35 cellular contexts compared by ENCODE assay signal in the genomic region with DNA sequence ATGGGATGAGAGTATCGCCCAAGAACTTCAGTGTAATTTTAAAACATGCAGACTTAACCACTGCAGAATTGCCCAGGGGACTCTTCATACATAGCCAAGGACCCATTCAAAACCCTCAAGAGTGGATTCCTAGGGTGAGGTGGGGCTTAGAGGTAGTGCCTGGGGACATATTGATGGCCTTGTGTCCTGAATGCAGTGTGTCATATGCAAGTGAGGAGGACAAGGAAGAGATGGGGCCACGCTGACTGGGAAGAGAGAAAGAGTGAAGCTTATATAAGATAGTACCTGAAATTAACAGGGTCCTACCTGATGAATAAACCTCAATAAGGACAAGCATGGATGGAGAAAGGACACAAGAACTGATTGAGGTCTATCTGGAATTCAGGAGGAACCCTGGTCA. TPM values are rescaled to one million over a fixed set of nuclear protein-coding genes. Genes with fewer than 3 reads are reported as not detected.
"Had no signal": no experiment of that assay in that cellular context is flagged by ENCODE, and none has a peak within 500 bp of the region (broad histone marks: within the 10 kb centered on the region; RNA-seq: fewer than 3 reads in every experiment).

No MANE protein-coding gene starts in this region.

- H3K4me1 Mint-ChIP-seq: activated T-helper 17 cell treated with anti-CD3 and anti-CD28 coated beads, Interleukin-2, amount 50 U/mL, for 72 hours had no signal

- H3K4me3 ChIP-seq: adrenal gland, cardiac muscle cell had no signal

- H3K9me3 ChIP-seq: adrenal gland had no signal

- H3K27me3 ChIP-seq: adrenal gland, cardiac muscle cell had no signal

- H3K27ac ChIP-seq: adrenal gland, cardiac muscle cell had no signal

- DNase-seq: activated CD4-positive, alpha-beta memory T cell treated with anti-CD3 and anti-CD28 coated beads, Interleukin-2, amount 10 ng/mL, durations not matched to agents 7 days and 5 days; activated CD4-positive, alpha-beta T cell treated with anti-CD3 and anti-CD28 coated beads for 1 hour; activated CD4-positive, alpha-beta T cell treated with anti-CD3 and anti-CD28 coated beads for 36 hours; activated CD4-positive, alpha-beta T cell treated with anti-CD3 and anti-CD28 coated beads for 48 hours; activated CD4-positive, alpha-beta T cell treated with anti-CD3 and anti-CD28 coated beads, Interleukin-2, amount 10 ng/mL, durations not matched to agents 7 days and 5 days; activated CD4-positive, alpha-beta T cell treated with anti-CD3 and anti-CD28 coated beads, Interleukin-2, amount 50 U/mL, for 48 hours; activated CD4-positive, CD25-positive, alpha-beta regulatory T cell; activated CD8-positive, alpha-beta memory T cell treated with anti-CD3 and anti-CD28 coated beads, Interleukin-2, amount 50 U/mL, for 4 hours; activated effector memory CD4-positive, alpha-beta T cell treated with anti-CD3 and anti-CD28 coated beads, Interleukin-2, amount 50 U/mL, for 16 hours; activated gamma-delta T cell treated with Interleukin-2 at 50 U/mL for 16 hours; activated naive CD4-positive, alpha-beta T cell; activated naive CD4-positive, alpha-beta T cell treated with anti-CD3 and anti-CD28 coated beads for 36 hours; activated naive CD4-positive, alpha-beta T cell treated with anti-CD3 and anti-CD28 coated beads, Interleukin-2, amount 50 U/mL, for 16 hours; activated naive CD8-positive, alpha-beta T cell treated with anti-CD3 and anti-CD28 coated beads for 36 hours; activated T-cell treated with anti-CD3 and anti-CD28 coated beads for 4 hours; activated T-cell treated with anti-CD3 and anti-CD28 coated beads, Interleukin-2, amount 50 U/mL, for 1 hour; activated T-cell treated with anti-CD3 and anti-CD28 coated beads, Interleukin-2, amount 50 U/mL, for 4 hours; activated T-cell treated with anti-CD3 and anti-CD28 coated beads, Interleukin-2, amount 50 U/mL, for 72 hours; adrenal gland; amniotic stem cell; caudate nucleus; cerebellar nuclear complex; SW 1271; T-helper 1 cell; T-helper 9 cell had no signal

- ATAC-seq: activated CD4-positive, alpha-beta T cell treated with anti-CD3 and anti-CD28 coated beads for 36 hours; activated CD4-positive, CD25-positive, alpha-beta regulatory T cell treated with anti-CD3 and anti-CD28 coated beads, Interleukin-2, amount 50 U/mL, for 24 hours; activated naive CD4-positive, alpha-beta T cell treated with anti-CD3 and anti-CD28 coated beads, Interleukin-2, amount 50 U/mL, for 72 hours; activated T-cell treated with anti-CD3 and anti-CD28 coated beads, Interleukin-2, amount 50 U/mL, for 4 hours; activated T-cell treated with anti-CD3 and anti-CD28 coated beads, Interleukin-2, amount 50 U/mL, for 72 hours; activated T-helper 17 cell treated with anti-CD3 and anti-CD28 coated beads, Interleukin-2, amount 50 U/mL, for 72 hours had no signal

- FAIRE-seq: bronchial epithelial cell, TTC549 had no signal

- H3K36me3 ChIP-seq: adrenal gland, cardiac muscle cell had no signal

- H3K27me3 Mint-ChIP-seq: activated CD4-positive, alpha-beta memory T cell treated with anti-CD3 and anti-CD28 coated beads, Interleukin-2, amount 10 ng/mL, durations not matched to agents 7 days and 5 days; activated CD4-positive, alpha-beta T cell treated with anti-CD3 and anti-CD28 coated beads for 36 hours; activated CD4-positive, alpha-beta T cell treated with anti-CD3 and anti-CD28 coated beads, Interleukin-2, amount 10 ng/mL, durations not matched to agents 7 days and 5 days; activated naive CD8-positive, alpha-beta T cell treated with anti-CD3 and anti-CD28 coated beads for 36 hours; activated T-helper 17 cell treated with anti-CD3 and anti-CD28 coated beads, Interleukin-2, amount 50 U/mL, for 72 hours; brain; central memory CD8-positive, alpha-beta T cell had no signal

- H3K4me3 Mint-ChIP-seq: activated CD4-positive, alpha-beta memory T cell treated with anti-CD3 and anti-CD28 coated beads, Interleukin-2, amount 10 ng/mL, durations not matched to agents 7 days and 5 days; activated CD4-positive, alpha-beta T cell treated with anti-CD3 and anti-CD28 coated beads for 36 hours; activated CD4-positive, alpha-beta T cell treated with anti-CD3 and anti-CD28 coated beads, Interleukin-2, amount 10 ng/mL, durations not matched to agents 7 days and 5 days; activated naive CD4-positive, alpha-beta T cell treated with anti-CD3 and anti-CD28 coated beads for 36 hours; activated naive CD8-positive, alpha-beta T cell treated with anti-CD3 and anti-CD28 coated beads for 36 hours; activated T-cell treated with anti-CD3 and anti-CD28 coated beads, Interleukin-2, amount 50 U/mL, for 4 hours; activated T-cell treated with anti-CD3 and anti-CD28 coated beads, Interleukin-2, amount 50 U/mL, for 72 hours; activated T-helper 1 cell treated with anti-CD3 and anti-CD28 coated beads, Interleukin-12 subunit alpha, Interleukin-12 subunit beta, Interleukin-2, Interleukin-4 antibody, amounts not matched to agents 30 ng/mL and 10 ng/mL and 1 ng/mL, durations not matched to agents 14 hours and 24 hours and 36 hours; activated T-helper 17 cell treated with anti-CD3 and anti-CD28 coated beads, Interleukin-2, amount 50 U/mL, for 72 hours; brain; central memory CD8-positive, alpha-beta T cell; T-helper 1 cell treated with Interleukin-12 subunit alpha and Interleukin-12 subunit beta and Interleukin-4 antibody, amounts not matched to agents 30 μg/mL and 1 μg/mL, for 36 hours had no signal

- H3K36me3 Mint-ChIP-seq: activated naive CD4-positive, alpha-beta T cell treated with anti-CD3 and anti-CD28 coated beads, Interleukin-2, amount 50 U/mL, for 72 hours; activated naive CD8-positive, alpha-beta T cell treated with anti-CD3 and anti-CD28 coated beads for 36 hours; brain had no signal

- H3K9me3 Mint-ChIP-seq: activated CD4-positive, alpha-beta memory T cell treated with anti-CD3 and anti-CD28 coated beads, Interleukin-2, amount 10 ng/mL, durations not matched to agents 7 days and 5 days; activated CD4-positive, alpha-beta T cell treated with anti-CD3 and anti-CD28 coated beads, Interleukin-2, amount 10 ng/mL, durations not matched to agents 7 days and 5 days; activated naive CD4-positive, alpha-beta T cell treated with anti-CD3 and anti-CD28 coated beads for 36 hours; activated naive CD4-positive, alpha-beta T cell treated with anti-CD3 and anti-CD28 coated beads, Interleukin-2, amount 50 U/mL, for 72 hours; activated naive CD8-positive, alpha-beta T cell treated with anti-CD3 and anti-CD28 coated beads for 36 hours; activated T-cell treated with anti-CD3 and anti-CD28 coated beads, Interleukin-2, amount 50 U/mL, for 4 hours; activated T-cell treated with anti-CD3 and anti-CD28 coated beads, Interleukin-2, amount 50 U/mL, for 72 hours; activated T-helper 1 cell treated with anti-CD3 and anti-CD28 coated beads, Interleukin-12 subunit alpha, Interleukin-12 subunit beta, Interleukin-2, Interleukin-4 antibody, amounts not matched to agents 30 ng/mL and 10 ng/mL and 1 ng/mL, durations not matched to agents 14 hours and 24 hours and 36 hours; activated T-helper 17 cell treated with anti-CD3 and anti-CD28 coated beads, Interleukin-2, amount 50 U/mL, for 72 hours; brain; central memory CD8-positive, alpha-beta T cell; T-helper 1 cell treated with Interleukin-12 subunit alpha and Interleukin-12 subunit beta and Interleukin-4 antibody, amounts not matched to agents 30 μg/mL and 1 μg/mL, for 36 hours had no signal

- H3K27ac Mint-ChIP-seq: activated CD4-positive, alpha-beta memory T cell treated with anti-CD3 and anti-CD28 coated beads, Interleukin-2, amount 10 ng/mL, durations not matched to agents 7 days and 5 days; activated CD4-positive, alpha-beta T cell treated with anti-CD3 and anti-CD28 coated beads for 36 hours; activated CD4-positive, alpha-beta T cell treated with anti-CD3 and anti-CD28 coated beads, Interleukin-2, amount 10 ng/mL, durations not matched to agents 7 days and 5 days; activated naive CD4-positive, alpha-beta T cell treated with anti-CD3 and anti-CD28 coated beads for 36 hours; activated naive CD8-positive, alpha-beta T cell treated with anti-CD3 and anti-CD28 coated beads for 36 hours; activated T-cell treated with anti-CD3 and anti-CD28 coated beads, Interleukin-2, amount 50 U/mL, for 72 hours; activated T-helper 1 cell treated with anti-CD3 and anti-CD28 coated beads, Interleukin-12 subunit alpha, Interleukin-12 subunit beta, Interleukin-2, Interleukin-4 antibody, amounts not matched to agents 30 ng/mL and 10 ng/mL and 1 ng/mL, durations not matched to agents 14 hours and 24 hours and 36 hours; activated T-helper 17 cell treated with anti-CD3 and anti-CD28 coated beads, Interleukin-2, amount 50 U/mL, for 72 hours; brain had no signal

RNA-seq across cellular contexts. Expression of a gene that starts 13.9 kb away (rescaled TPM):
- total RNA-seq: activated naive CD4-positive, alpha-beta T cell treated with anti-CD3 and anti-CD28 coated beads for 36 hours had no signal
